Comparison of ENCODE assay signal across 1 cellular context in the genomic region with DNA sequence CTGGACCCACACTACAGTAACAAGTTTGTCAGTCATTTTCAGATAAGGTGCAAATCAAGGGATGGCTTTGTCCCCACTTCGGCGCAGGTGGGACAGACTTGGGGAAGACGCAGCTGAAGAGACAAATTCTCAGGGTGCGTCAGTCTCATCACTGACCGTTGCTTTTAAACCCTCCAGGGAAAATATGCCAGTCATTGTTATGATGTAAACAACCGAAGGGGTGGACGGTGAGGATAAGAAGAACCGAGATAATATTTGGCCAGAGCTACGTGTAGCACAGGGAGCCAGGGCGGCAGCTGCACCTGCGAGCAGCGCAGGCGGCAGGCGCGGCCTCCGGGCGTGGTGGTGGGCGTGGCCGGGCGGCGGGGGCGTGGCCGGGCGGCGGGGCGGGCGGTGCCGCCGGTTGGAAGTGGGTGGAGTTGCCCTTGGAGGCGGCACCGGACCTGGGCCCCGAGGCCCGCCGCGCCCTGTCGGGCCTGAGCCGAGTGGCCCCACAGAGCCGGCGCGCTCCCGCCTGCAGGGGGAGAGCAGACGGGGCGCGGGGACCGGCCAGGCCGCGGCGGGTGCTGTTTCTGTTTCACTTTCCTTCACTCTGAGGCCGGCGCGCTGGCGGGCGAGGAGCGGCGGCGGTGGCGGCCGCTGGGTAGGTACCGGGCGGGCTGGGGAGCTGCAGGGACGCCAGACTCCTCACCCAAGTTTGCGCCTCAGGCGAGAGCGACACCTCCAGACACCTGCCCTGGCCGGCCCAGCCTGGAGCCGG.
TF ChIP-seq lines count a peak whose summit lies in the region.

A gene (plus strand): TSS at position 470 of the 760 bp plus-strand sequence. CDS start 2,209 bp downstream, outside the sequence.

TF ChIP-seq in HepG2, 621 proteins besides CTCF, POLR2A, EP300 and RAD21 (continued from another document and continues in another):
- TF ChIP-seq, protein P1, sequence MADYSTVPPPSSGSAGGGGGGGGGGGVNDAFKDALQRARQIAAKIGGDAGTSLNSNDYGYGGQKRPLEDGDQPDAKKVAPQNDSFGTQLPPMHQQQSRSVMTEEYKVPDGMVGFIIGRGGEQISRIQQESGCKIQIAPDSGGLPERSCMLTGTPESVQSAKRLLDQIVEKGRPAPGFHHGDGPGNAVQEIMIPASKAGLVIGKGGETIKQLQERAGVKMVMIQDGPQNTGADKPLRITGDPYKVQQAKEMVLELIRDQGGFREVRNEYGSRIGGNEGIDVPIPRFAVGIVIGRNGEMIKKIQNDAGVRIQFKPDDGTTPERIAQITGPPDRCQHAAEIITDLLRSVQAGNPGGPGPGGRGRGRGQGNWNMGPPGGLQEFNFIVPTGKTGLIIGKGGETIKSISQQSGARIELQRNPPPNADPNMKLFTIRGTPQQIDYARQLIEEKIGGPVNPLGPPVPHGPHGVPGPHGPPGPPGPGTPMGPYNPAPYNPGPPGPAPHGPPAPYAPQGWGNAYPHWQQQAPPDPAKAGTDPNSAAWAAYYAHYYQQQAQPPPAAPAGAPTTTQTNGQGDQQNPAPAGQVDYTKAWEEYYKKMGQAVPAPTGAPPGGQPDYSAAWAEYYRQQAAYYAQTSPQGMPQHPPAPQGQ (CRISPR knock-in tag; IDR thresholded peaks at IDR 0.05; ENCODE audit: borderline replicate concordance) = no peak
- TF ChIP-seq POGZ (CRISPR knock-in tag; IDR thresholded peaks at IDR 0.05) (no peak), CREB1 (IDR thresholded peaks at IDR 0.05) (no peak; the same call in 1 of the 2 replicates), CREB1 (CRISPR knock-in tag; IDR thresholded peaks at IDR 0.05) (peak; percentile 84), PCBP2 (optimal IDR thresholded peaks at IDR 0.05; ENCODE audit: low read depth, low read length, poor library complexity, severe bottlenecking) (no peak), RFX3 (CRISPR knock-in tag; IDR thresholded peaks at IDR 0.05) (no peak), ZNF446 (CRISPR knock-in tag; IDR thresholded peaks at IDR 0.05) (0 out of 2 replicates have a peak, but pooled peaks have one; percentile 15), ZNF12 (CRISPR knock-in tag; IDR thresholded peaks at IDR 0.05) (0 out of 2 replicates have a peak, but pooled peaks have one; percentile 22), MYNN (CRISPR knock-in tag; IDR thresholded peaks at IDR 0.05; ENCODE audit: low read depth) (no peak), ZFP1 (CRISPR knock-in tag; IDR thresholded peaks at IDR 0.05) (no peak; the same call in 1 of the 2 replicates), ZNF354B (CRISPR knock-in tag; IDR thresholded peaks at IDR 0.05) (no peak), ZBTB1 (CRISPR knock-in tag; IDR thresholded peaks at IDR 0.05; ENCODE audit: borderline replicate concordance) (no peak), AGO1 (IDR thresholded peaks at IDR 0.05; ENCODE audit: low read depth, low read length, poor library complexity, severe bottlenecking) (no peak), ZNF224 (CRISPR knock-in tag; IDR thresholded peaks at IDR 0.05) (no peak), STAT5B (CRISPR knock-in tag; IDR thresholded peaks at IDR 0.05) (no peak), HMG20A (CRISPR knock-in tag; IDR thresholded peaks at IDR 0.05; ENCODE audit: borderline replicate concordance) (no peak)
- TF ChIP-seq, protein P2, sequence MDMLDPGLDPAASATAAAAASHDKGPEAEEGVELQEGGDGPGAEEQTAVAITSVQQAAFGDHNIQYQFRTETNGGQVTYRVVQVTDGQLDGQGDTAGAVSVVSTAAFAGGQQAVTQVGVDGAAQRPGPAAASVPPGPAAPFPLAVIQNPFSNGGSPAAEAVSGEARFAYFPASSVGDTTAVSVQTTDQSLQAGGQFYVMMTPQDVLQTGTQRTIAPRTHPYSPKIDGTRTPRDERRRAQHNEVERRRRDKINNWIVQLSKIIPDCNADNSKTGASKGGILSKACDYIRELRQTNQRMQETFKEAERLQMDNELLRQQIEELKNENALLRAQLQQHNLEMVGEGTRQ (IDR thresholded peaks at IDR 0.05; ENCODE audit: low read depth, low read length) = no peak
- TF ChIP-seq, protein P2 (CRISPR knock-in tag; IDR thresholded peaks at IDR 0.05; ENCODE audit: borderline replicate concordance) = no peak; the same call in 1 of the 2 replicates
- TF ChIP-seq, protein P3, sequence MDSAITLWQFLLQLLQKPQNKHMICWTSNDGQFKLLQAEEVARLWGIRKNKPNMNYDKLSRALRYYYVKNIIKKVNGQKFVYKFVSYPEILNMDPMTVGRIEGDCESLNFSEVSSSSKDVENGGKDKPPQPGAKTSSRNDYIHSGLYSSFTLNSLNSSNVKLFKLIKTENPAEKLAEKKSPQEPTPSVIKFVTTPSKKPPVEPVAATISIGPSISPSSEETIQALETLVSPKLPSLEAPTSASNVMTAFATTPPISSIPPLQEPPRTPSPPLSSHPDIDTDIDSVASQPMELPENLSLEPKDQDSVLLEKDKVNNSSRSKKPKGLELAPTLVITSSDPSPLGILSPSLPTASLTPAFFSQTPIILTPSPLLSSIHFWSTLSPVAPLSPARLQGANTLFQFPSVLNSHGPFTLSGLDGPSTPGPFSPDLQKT (CRISPR knock-in tag; IDR thresholded peaks at IDR 0.05; ENCODE audit: borderline replicate concordance) = no peak
- TF ChIP-seq, protein P4, sequence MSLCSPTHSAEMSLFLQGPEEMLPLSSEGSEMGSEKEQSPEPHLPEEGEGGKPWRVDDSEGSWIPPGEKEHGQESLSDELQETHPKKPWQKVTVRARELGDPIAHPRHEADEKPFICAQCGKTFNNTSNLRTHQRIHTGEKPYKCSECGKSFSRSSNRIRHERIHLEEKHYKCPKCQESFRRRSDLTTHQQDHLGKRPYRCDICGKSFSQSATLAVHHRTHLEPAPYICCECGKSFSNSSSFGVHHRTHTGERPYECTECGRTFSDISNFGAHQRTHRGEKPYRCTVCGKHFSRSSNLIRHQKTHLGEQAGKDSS (CRISPR knock-in tag; IDR thresholded peaks at IDR 0.05; ENCODE audit: borderline replicate concordance, low read depth) = no peak; the same call in 1 of the 2 replicates
- TF ChIP-seq, protein P5, sequence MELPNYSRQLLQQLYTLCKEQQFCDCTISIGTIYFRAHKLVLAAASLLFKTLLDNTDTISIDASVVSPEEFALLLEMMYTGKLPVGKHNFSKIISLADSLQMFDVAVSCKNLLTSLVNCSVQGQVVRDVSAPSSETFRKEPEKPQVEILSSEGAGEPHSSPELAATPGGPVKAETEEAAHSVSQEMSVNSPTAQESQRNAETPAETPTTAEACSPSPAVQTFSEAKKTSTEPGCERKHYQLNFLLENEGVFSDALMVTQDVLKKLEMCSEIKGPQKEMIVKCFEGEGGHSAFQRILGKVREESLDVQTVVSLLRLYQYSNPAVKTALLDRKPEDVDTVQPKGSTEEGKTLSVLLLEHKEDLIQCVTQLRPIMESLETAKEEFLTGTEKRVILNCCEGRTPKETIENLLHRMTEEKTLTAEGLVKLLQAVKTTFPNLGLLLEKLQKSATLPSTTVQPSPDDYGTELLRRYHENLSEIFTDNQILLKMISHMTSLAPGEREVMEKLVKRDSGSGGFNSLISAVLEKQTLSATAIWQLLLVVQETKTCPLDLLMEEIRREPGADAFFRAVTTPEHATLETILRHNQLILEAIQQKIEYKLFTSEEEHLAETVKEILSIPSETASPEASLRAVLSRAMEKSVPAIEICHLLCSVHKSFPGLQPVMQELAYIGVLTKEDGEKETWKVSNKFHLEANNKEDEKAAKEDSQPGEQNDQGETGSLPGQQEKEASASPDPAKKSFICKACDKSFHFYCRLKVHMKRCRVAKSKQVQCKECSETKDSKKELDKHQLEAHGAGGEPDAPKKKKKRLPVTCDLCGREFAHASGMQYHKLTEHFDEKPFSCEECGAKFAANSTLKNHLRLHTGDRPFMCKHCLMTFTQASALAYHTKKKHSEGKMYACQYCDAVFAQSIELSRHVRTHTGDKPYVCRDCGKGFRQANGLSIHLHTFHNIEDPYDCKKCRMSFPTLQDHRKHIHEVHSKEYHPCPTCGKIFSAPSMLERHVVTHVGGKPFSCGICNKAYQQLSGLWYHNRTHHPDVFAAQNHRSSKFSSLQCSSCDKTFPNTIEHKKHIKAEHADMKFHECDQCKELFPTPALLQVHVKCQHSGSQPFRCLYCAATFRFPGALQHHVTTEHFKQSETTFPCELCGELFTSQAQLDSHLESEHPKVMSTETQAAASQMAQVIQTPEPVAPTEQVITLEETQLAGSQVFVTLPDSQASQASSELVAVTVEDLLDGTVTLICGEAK (IDR thresholded peaks at IDR 0.05) = no peak
- TF ChIP-seq, protein P5 (CRISPR knock-in tag; IDR thresholded peaks at IDR 0.05) = no peak
- TF ChIP-seq, protein P6, sequence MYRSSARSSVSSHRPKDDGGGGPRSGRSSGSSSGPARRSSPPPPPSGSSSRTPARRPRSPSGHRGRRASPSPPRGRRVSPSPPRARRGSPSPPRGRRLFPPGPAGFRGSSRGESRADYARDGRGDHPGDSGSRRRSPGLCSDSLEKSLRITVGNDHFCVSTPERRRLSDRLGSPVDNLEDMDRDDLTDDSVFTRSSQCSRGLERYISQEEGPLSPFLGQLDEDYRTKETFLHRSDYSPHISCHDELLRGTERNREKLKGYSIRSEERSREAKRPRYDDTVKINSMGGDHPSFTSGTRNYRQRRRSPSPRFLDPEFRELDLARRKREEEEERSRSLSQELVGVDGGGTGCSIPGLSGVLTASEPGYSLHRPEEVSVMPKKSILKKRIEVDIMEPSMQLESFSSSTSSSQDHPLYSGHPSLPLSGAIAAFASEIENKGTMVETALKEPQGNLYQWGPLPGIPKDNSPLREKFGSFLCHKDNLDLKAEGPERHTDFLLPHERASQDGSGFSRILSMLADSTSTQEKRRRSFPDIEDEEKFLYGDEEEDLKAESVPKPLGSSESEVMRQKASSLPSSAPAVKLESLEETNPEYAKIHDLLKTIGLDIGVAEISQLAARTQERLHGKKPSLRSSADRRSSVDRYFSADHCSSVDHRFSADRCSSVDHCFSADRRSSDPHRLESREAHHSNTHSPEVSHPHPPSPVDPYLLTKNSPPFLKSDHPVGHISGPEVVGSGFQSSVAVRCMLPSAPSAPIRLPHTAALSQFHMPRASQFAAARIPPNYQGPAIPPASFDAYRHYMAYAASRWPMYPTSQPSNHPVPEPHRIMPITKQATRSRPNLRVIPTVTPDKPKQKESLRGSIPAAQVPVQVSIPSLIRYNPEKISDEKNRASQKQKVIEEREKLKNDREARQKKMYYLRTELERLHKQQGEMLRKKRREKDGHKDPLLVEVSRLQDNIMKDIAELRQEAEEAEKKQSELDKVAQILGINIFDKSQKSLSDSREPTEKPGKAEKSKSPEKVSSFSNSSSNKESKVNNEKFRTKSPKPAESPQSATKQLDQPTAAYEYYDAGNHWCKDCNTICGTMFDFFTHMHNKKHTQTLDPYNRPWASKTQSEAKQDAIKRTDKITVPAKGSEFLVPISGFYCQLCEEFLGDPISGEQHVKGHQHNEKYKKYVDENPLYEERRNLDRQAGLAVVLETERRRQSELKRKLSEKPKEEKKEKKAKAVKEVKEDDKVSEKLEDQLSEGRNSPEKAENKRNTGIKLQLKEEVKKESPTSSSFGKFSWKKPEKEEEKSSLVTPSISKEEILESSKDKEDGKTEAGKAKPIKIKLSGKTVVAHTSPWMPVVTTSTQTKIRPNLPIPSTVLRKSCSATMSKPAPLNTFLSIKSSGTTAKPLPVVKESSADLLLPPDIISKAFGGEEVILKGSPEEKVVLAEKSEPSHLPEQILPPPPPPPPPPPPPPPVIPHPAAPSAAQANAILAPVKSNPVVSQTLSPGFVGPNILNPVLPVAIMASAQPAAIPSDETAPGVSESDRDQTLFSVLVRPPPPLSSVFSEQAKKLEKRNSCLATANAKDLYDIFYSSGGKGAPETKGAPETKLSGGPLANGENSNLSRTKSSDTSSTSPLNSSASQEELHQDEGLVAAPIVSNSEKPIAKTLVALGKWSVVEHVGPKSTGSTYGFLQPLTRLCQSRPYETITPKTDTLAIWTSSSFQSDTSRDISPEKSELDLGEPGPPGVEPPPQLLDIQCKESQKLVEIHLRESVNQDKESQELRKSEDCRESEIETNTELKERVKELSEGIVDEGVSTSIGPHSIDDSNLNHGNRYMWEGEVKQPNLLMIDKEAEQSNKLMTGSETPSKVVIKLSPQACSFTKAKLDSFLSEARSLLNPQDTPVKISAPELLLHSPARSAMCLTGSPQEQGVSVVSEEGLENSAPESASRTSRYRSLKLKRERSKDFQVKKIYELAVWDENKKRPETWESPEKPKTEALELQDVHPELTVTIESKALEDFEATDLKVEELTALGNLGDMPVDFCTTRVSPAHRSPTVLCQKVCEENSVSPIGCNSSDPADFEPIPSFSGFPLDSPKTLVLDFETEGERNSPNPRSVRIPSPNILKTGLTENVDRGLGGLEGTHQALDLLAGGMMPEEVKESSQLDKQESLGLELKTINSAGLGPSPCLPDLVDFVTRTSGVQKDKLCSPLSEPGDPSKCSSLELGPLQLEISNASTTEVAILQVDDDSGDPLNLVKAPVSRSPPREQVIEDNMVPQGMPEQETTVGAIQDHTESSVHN (CRISPR knock-in tag; IDR thresholded peaks at IDR 0.05) = no peak
- TF ChIP-seq, protein P7, sequence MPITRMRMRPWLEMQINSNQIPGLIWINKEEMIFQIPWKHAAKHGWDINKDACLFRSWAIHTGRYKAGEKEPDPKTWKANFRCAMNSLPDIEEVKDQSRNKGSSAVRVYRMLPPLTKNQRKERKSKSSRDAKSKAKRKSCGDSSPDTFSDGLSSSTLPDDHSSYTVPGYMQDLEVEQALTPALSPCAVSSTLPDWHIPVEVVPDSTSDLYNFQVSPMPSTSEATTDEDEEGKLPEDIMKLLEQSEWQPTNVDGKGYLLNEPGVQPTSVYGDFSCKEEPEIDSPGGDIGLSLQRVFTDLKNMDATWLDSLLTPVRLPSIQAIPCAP (CRISPR knock-in tag; IDR thresholded peaks at IDR 0.05; ENCODE audit: low read depth) = 0 out of 2 replicates have a peak, but pooled peaks have one; percentile 56
